In the genomic region with DNA sequence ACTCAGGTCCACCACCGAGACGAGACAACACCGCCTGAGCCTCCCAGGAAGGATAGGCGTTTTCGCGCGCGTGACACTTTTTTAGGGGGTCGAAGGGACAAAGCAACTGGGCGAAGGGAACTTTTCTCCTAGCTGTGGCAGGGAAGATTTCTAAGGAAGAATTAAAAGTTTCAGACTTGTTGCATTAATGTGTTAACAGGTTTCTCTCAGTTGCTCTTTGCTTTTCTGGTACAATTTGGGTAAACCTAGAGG, we compare ENCODE assay signal across 8 cellular contexts. TPM values are rescaled to one million over a fixed set of nuclear protein-coding genes. Genes with fewer than 3 reads are reported as not detected.
DNase-seq lines count a peak whose midpoint lies in the region; ATAC-seq and TF ChIP-seq lines count a peak whose summit lies in the region.

No MANE protein-coding gene starts in this region.

- H3K36me3 ChIP-seq in brain microvascular endothelial cell (replicated peaks) = no peaks in the 10 kb centered on the region
- no peaks in the 10 kb centered on the region for H3K36me3 ChIP-seq in upper lobe of right lung

- H3K4me1 ChIP-seq in upper lobe of right lung = peaks cover 41% of the 10 kb centered on the region

- H3K9me3 ChIP-seq in upper lobe of right lung = no peaks in the 10 kb centered on the region

- H3K36me3 Mint-ChIP-seq in activated naive CD4-positive, alpha-beta T cell treated with anti-CD3 and anti-CD28 coated beads, Interleukin-2, amount 10 ng/mL, durations not matched to agents 7 days and 5 days = peaks cover 35% of the 10 kb centered on the region
- H3K36me3 Mint-ChIP-seq in memory B cell = peaks cover 7% of the 10 kb centered on the region

- peak overlapping the region; percentile 87 for H3K27ac ChIP-seq in brain microvascular endothelial cell
- H3K27ac ChIP-seq in upper lobe of right lung = peak overlapping the region; percentile 99

- H3K4me1 Mint-ChIP-seq in activated naive CD4-positive, alpha-beta T cell treated with anti-CD3 and anti-CD28 coated beads, Interleukin-2, amount 10 ng/mL, durations not matched to agents 7 days and 5 days = peaks cover 62% of the 10 kb centered on the region
- H3K4me1 Mint-ChIP-seq in memory B cell = peaks cover 35% of the 10 kb centered on the region

- H3K4me3 ChIP-seq in brain microvascular endothelial cell (ENCODE audit: low read depth, low read length) (peak overlapping the region; percentile 83), upper lobe of right lung (peak overlapping the region; percentile 91)

- CTCF ChIA-PET in activated naive CD4-positive, alpha-beta T cell treated with anti-CD3 and anti-CD28 coated beads, Interleukin-2, amount 10 ng/mL, durations not matched to agents 7 days and 5 days (lab: Charles Lee) = interaction anchor here (1.3 to 3.9 kb wide), 2 partner anchors 95 to 99 kb away, joined by 5 to 23 read pairs; no protein-coding TSS in a partner anchor

- intact Hi-C loops in upper lobe of right lung (cut with DNase I) = no loop called here

- peak overlapping the region; percentile 91 for H3K4me3 Mint-ChIP-seq in activated naive CD4-positive, alpha-beta T cell treated with anti-CD3 and anti-CD28 coated beads, Interleukin-2, amount 10 ng/mL, durations not matched to agents 7 days and 5 days
- H3K4me3 Mint-ChIP-seq in memory B cell = peak overlapping the region; percentile 95

- in situ Hi-C loops in brain microvascular endothelial cell (cut with HindIII; ENCODE audit: low pct_ligation_motif_present, low sequenced_read_pairs) = no loop called here

- no peak for DNase-seq in activated naive CD4-positive, alpha-beta T cell treated with anti-CD3 and anti-CD28 coated beads, Interleukin-2, amount 10 ng/mL, durations not matched to agents 7 days and 5 days
- no peak for DNase-seq in activated naive CD4-positive, alpha-beta T cell treated with anti-CD3 and anti-CD28 coated beads, Interleukin-2, amount 50 U/mL, for 16 hours
- DNase-seq in brain microvascular endothelial cell (no peak), memory B cell (ENCODE audit: low spot score in 2 of 2) (no peak), upper lobe of right lung (no peak), NCI-H187 (lab: John Stamatoyannopoulos, UW) (no peak)

- ATAC-seq in memory B cell (ENCODE audit: low read depth) (no peak), upper lobe of right lung (no peak), GM18519 (IDR thresholded peaks at IDR 0.05; ENCODE audit: low FRiP score, unreplicated experiment) (no peak), GM21619 (IDR thresholded peaks at IDR 0.05; ENCODE audit: unreplicated experiment) (no peak)

- H3K27me3 ChIP-seq in brain microvascular endothelial cell (replicated peaks) (no peaks in the 10 kb centered on the region), upper lobe of right lung (no peaks in the 10 kb centered on the region)

- H3K9me3 Mint-ChIP-seq in activated naive CD4-positive, alpha-beta T cell treated with anti-CD3 and anti-CD28 coated beads, Interleukin-2, amount 10 ng/mL, durations not matched to agents 7 days and 5 days = no peaks in the 10 kb centered on the region
- no peaks in the 10 kb centered on the region for H3K9me3 Mint-ChIP-seq in memory B cell

- TF ChIP-seq CTCF in brain microvascular endothelial cell (IDR thresholded peaks at IDR 0.05; ENCODE audit: low read depth, low read length, missing control alignments) (no peak), upper lobe of right lung (IDR thresholded peaks at IDR 0.05) (no peak)

- peak overlapping the region; percentile 94 for H3K27ac Mint-ChIP-seq in activated naive CD4-positive, alpha-beta T cell treated with anti-CD3 and anti-CD28 coated beads, Interleukin-2, amount 10 ng/mL, durations not matched to agents 7 days and 5 days
- peak overlapping the region; percentile 90 for H3K27ac Mint-ChIP-seq in memory B cell

- H3K27me3 Mint-ChIP-seq in activated naive CD4-positive, alpha-beta T cell treated with anti-CD3 and anti-CD28 coated beads, Interleukin-2, amount 10 ng/mL, durations not matched to agents 7 days and 5 days = peaks cover 8% of the 10 kb centered on the region
- no peaks in the 10 kb centered on the region for H3K27me3 Mint-ChIP-seq in memory B cell

RNA-seq across cellular contexts. Expression of a gene that starts 1.8 kb away (rescaled TPM):
- total RNA-seq in upper lobe of right lung = 51.4 TPM
